11 cellular contexts compared by ENCODE assay signal in the genomic region with DNA sequence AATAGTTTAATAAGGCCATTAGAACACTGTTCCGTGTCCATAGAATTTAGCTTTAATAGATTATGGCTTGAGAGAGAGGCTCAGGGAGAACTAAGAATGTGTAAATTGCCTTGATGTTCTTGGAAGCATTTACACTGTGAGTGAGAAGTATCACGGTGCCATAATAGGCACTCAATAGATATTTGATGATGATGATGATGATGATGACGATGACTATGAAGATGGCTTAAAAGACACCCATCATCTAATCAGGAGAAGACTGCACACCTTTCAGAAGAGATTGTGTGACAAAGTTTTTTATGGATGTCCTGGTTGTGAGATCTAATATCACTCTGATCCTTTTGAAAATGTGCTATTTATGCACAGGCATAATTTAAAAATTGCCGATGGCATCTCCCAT.
"Had no signal": no experiment of that assay in that cellular context is flagged by ENCODE, and none has a peak within 500 bp of the region (broad histone marks: within the 10 kb centered on the region; RNA-seq: fewer than 3 reads in every experiment).

No MANE protein-coding gene starts in this region.

- ATAC-seq: GM23338, HCT116 had no signal

- FAIRE-seq: H1, H54 had no signal

- H2AFZ ChIP-seq: GM23248, GM23338 had no signal

- H3K9me3 Mint-ChIP-seq: GM23338, H9, HFFc6 had no signal

- H3K9ac ChIP-seq: GM23248 had no signal

- H3K4me3 Mint-ChIP-seq: GM23338, H9, HFFc6 had no signal

- DNase-seq: GM23248, GOT3, H7, H9, HCEC 1CT, HFFc6 had no signal

- H3K4me2 ChIP-seq: GM23338 had no signal

- H3K9me3 ChIP-seq: HAP-1 had no signal

- H3K4me3 ChIP-seq: GM23248, GM23338, HAP-1 had no signal

- H3K27ac ChIP-seq: GM23248 had no signal

- H3K27ac Mint-ChIP-seq: GM23338, H9, HFFc6 had no signal
